Comparison of ENCODE assay signal across 8 cellular contexts in genomic region chr20:64161595-64162238, GRCh38. TPM values are rescaled to one million over a fixed set of nuclear protein-coding genes. Genes with fewer than 3 reads are reported as not detected.
DNase-seq lines count a peak whose midpoint lies in the region; ATAC-seq and TF ChIP-seq lines count a peak whose summit lies in the region.

No MANE protein-coding gene starts in this region.

- peaks cover 23% of the 10 kb centered on the region for H3K27me3 Mint-ChIP-seq in activated T-helper 1 cell treated with anti-CD3 and anti-CD28 coated beads, Interleukin-12 subunit alpha, Interleukin-12 subunit beta, Interleukin-2, Interleukin-4 antibody, amounts not matched to agents 30 ng/mL and 10 ng/mL and 1 ng/mL, durations not matched to agents 14 hours and 24 hours and 36 hours (ENCODE audit: insufficient read depth)
- H3K27me3 Mint-ChIP-seq in stimulated activated naive B cell treated with anti-CD40 and anti-IgM and Interleukin-4, amounts not matched to agents 10 μg/mL and 1 μg/mL and 100 μg/mL, for 72 hours: peaks cover 65 to 77% of the 10 kb centered on the region in 2 donors

- DNase-seq in COLO829 (ENCODE audit: low spot score): peak; percentile 67
- DNase-seq in KBM-7: peak; percentile 60
- DNase-seq in activated T-helper 1 cell treated with anti-CD3 and anti-CD28 coated beads, Interleukin-12 subunit alpha, Interleukin-12 subunit beta, Interleukin-2, Interleukin-4 antibody, amounts not matched to agents 30 ng/mL and 10 ng/mL and 1 ng/mL, durations not matched to agents 14 hours and 24 hours and 36 hours (ENCODE audit: low spot score): peak; percentile 10
- peak; percentile 14 for DNase-seq in stimulated activated naive B cell treated with anti-CD40 and anti-IgM and Interleukin-4, amounts not matched to agents 10 μg/mL and 1 μg/mL and 100 μg/mL, for 72 hours
- DNase-seq in cerebellar cortex (ENCODE audit: low spot score): no peak
- DNase-seq in MM.1S: no peak
- DNase-seq in NCI-H2196 treated with DMSO at 0.1 percent for 48 hours (lab: John Stamatoyannopoulos, UW; ENCODE audit: unreplicated experiment): no peak

- H3K9me2 ChIP-seq in MM.1S (replicated peaks; ENCODE audit: insufficient read depth, low read length): no peaks in the 10 kb centered on the region

- H4K20me1 ChIP-seq in MM.1S (ENCODE audit: insufficient read depth, low read length): no peaks in the 10 kb centered on the region

- H3K36me3 Mint-ChIP-seq in activated T-helper 1 cell treated with anti-CD3 and anti-CD28 coated beads, Interleukin-12 subunit alpha, Interleukin-12 subunit beta, Interleukin-2, Interleukin-4 antibody, amounts not matched to agents 30 ng/mL and 10 ng/mL and 1 ng/mL, durations not matched to agents 14 hours and 24 hours and 36 hours (ENCODE audit: low read depth): no peaks in the 10 kb centered on the region
- no peaks in the 10 kb centered on the region for H3K36me3 Mint-ChIP-seq in stimulated activated naive B cell treated with anti-CD40 and anti-IgM and Interleukin-4, amounts not matched to agents 10 μg/mL and 1 μg/mL and 100 μg/mL, for 72 hours

- H3K4me3 Mint-ChIP-seq in activated T-helper 1 cell treated with anti-CD3 and anti-CD28 coated beads, Interleukin-12 subunit alpha, Interleukin-12 subunit beta, Interleukin-2, Interleukin-4 antibody, amounts not matched to agents 30 ng/mL and 10 ng/mL and 1 ng/mL, durations not matched to agents 14 hours and 24 hours and 36 hours: no peak overlapping the region
- no peak overlapping the region for H3K4me3 Mint-ChIP-seq in stimulated activated naive B cell treated with anti-CD40 and anti-IgM and Interleukin-4, amounts not matched to agents 10 μg/mL and 1 μg/mL and 100 μg/mL, for 72 hours

- H3K4me3 ChIP-seq in iPS-18a (ENCODE audit: low read length) (peak overlapping the region; percentile 54), MM.1S (ENCODE audit: low read length) (no peak overlapping the region)

- peaks cover 34% of the 10 kb centered on the region for H3K4me1 ChIP-seq in iPS-18a (ENCODE audit: control insufficient read depth, low read depth, low read length)
- H3K4me1 ChIP-seq in MM.1S (ENCODE audit: low read length): no peaks in the 10 kb centered on the region

- H3K4me2 ChIP-seq in MM.1S (ENCODE audit: low read depth, low read length): no peak overlapping the region

- H3K9ac ChIP-seq in iPS-18a (ENCODE audit: low read length) (no peak overlapping the region), MM.1S (ENCODE audit: low read length) (no peak overlapping the region)

- intact Hi-C loops in activated T-helper 1 cell treated with anti-CD3 and anti-CD28 coated beads, Interleukin-12 subunit alpha, Interleukin-12 subunit beta, Interleukin-2, Interleukin-4 antibody, amounts not matched to agents 30 ng/mL and 10 ng/mL and 1 ng/mL, durations not matched to agents 14 hours and 24 hours and 36 hours (cut with micrococcal nuclease): no loop called here

- in situ Hi-C loops in KBM-7 (cut with MboI; ENCODE audit: low pct_unique_long_range_greater_than_20kb, low sequenced_read_pairs): no loop called here

- H3K79me2 ChIP-seq in MM.1S (ENCODE audit: low read length): no peaks in the 10 kb centered on the region

- no peak overlapping the region for H2AFZ ChIP-seq in MM.1S (ENCODE audit: low read length)

- no peaks in the 10 kb centered on the region for H3F3A ChIP-seq in MM.1S (ENCODE audit: insufficient read depth, low read length)

- TF ChIP-seq CTCF in MM.1S (IDR thresholded peaks at IDR 0.05; ENCODE audit: low read length): no peak

- H3K36me3 ChIP-seq in iPS-18a (ENCODE audit: control insufficient read depth, low read depth, low read length) (no peaks in the 10 kb centered on the region), MM.1S (replicated peaks; ENCODE audit: insufficient read depth, low read length) (no peaks in the 10 kb centered on the region)

- H3K9me3 Mint-ChIP-seq in activated T-helper 1 cell treated with anti-CD3 and anti-CD28 coated beads, Interleukin-12 subunit alpha, Interleukin-12 subunit beta, Interleukin-2, Interleukin-4 antibody, amounts not matched to agents 30 ng/mL and 10 ng/mL and 1 ng/mL, durations not matched to agents 14 hours and 24 hours and 36 hours: no peaks in the 10 kb centered on the region
- no peaks in the 10 kb centered on the region for H3K9me3 Mint-ChIP-seq in stimulated activated naive B cell treated with anti-CD40 and anti-IgM and Interleukin-4, amounts not matched to agents 10 μg/mL and 1 μg/mL and 100 μg/mL, for 72 hours

- peak; percentile 56 to 65 for ATAC-seq in stimulated activated naive B cell treated with anti-CD40 and anti-IgM and Interleukin-4, amounts not matched to agents 10 μg/mL and 1 μg/mL and 100 μg/mL, for 72 hours (replicated peaks)

- H3K27me3 ChIP-seq in iPS-18a (ENCODE audit: control insufficient read depth, insufficient read depth, low read length) (peaks cover 53% of the 10 kb centered on the region), MM.1S (replicated peaks; ENCODE audit: insufficient read depth, low read length) (peaks cover 88% of the 10 kb centered on the region)

- H3K27ac Mint-ChIP-seq in activated T-helper 1 cell treated with anti-CD3 and anti-CD28 coated beads, Interleukin-12 subunit alpha, Interleukin-12 subunit beta, Interleukin-2, Interleukin-4 antibody, amounts not matched to agents 30 ng/mL and 10 ng/mL and 1 ng/mL, durations not matched to agents 14 hours and 24 hours and 36 hours: no peak overlapping the region
- no peak overlapping the region for H3K27ac Mint-ChIP-seq in stimulated activated naive B cell treated with anti-CD40 and anti-IgM and Interleukin-4, amounts not matched to agents 10 μg/mL and 1 μg/mL and 100 μg/mL, for 72 hours

- H3K27ac ChIP-seq in iPS-18a (ENCODE audit: low read length) (no peak overlapping the region), MM.1S (ENCODE audit: low read length) (no peak overlapping the region)

- no peaks in the 10 kb centered on the region for H3K9me3 ChIP-seq in iPS-18a (ENCODE audit: control insufficient read depth, low read depth, low read length)
- no peaks in the 10 kb centered on the region for H3K9me3 ChIP-seq in MM.1S (replicated peaks; ENCODE audit: insufficient read depth, low read length)

- no peaks in the 10 kb centered on the region for H3K4me1 Mint-ChIP-seq in activated T-helper 1 cell treated with anti-CD3 and anti-CD28 coated beads, Interleukin-12 subunit alpha, Interleukin-12 subunit beta, Interleukin-2, Interleukin-4 antibody, amounts not matched to agents 30 ng/mL and 10 ng/mL and 1 ng/mL, durations not matched to agents 14 hours and 24 hours and 36 hours (ENCODE audit: low read depth)
- H3K4me1 Mint-ChIP-seq in stimulated activated naive B cell treated with anti-CD40 and anti-IgM and Interleukin-4, amounts not matched to agents 10 μg/mL and 1 μg/mL and 100 μg/mL, for 72 hours: peaks cover 3 to 9% of the 10 kb centered on the region in 2 donors

RNA-seq across cellular contexts. Expression of gene MYT1, which starts 2.5 kb away (rescaled TPM):
- total RNA-seq in activated T-helper 1 cell treated with anti-CD3 and anti-CD28 coated beads, Interleukin-12 subunit alpha, Interleukin-12 subunit beta, Interleukin-2, Interleukin-4 antibody, amounts not matched to agents 30 ng/mL and 10 ng/mL and 1 ng/mL, durations not matched to agents 14 hours and 24 hours and 36 hours: not detected in 2 replicates

RNA-seq across cellular contexts. Expression of gene NPBWR2, which starts 54.4 kb away (rescaled TPM):
- total RNA-seq in activated T-helper 1 cell treated with anti-CD3 and anti-CD28 coated beads, Interleukin-12 subunit alpha, Interleukin-12 subunit beta, Interleukin-2, Interleukin-4 antibody, amounts not matched to agents 30 ng/mL and 10 ng/mL and 1 ng/mL, durations not matched to agents 14 hours and 24 hours and 36 hours: not detected in 2 replicates

Comparison
In these comparisons a context has a peak if more than half of its experiments do, and no peak if none do; other contexts are left out.
1. DNase-seq: peak in COLO829 (single experiment), KBM-7 (single experiment), activated T-helper 1 cell treated with anti-CD3 and anti-CD28 coated beads, Interleukin-12 subunit alpha, Interleukin-12 subunit beta, Interleukin-2, Interleukin-4 antibody, amounts not matched to agents 30 ng/mL and 10 ng/mL and 1 ng/mL, durations not matched to agents 14 hours and 24 hours and 36 hours (single experiment) and stimulated activated naive B cell treated with anti-CD40 and anti-IgM and Interleukin-4, amounts not matched to agents 10 μg/mL and 1 μg/mL and 100 μg/mL, for 72 hours (single experiment); none in cerebellar cortex (single experiment), MM.1S (single experiment) and NCI-H2196 treated with DMSO at 0.1 percent for 48 hours (single experiment).